In genomic region chr19:51145926-51146493, GRCh38 we compare ENCODE assay signal across 2 cellular contexts.
TF ChIP-seq lines count a peak whose summit lies in the region.

No MANE protein-coding gene starts in this region.

TF ChIP-seq in GM23338, 12 proteins besides CTCF, POLR2A, EP300 and RAD21:
- TF ChIP-seq STAT1 (IDR thresholded peaks at IDR 0.05; ENCODE audit: unreplicated experiment), result no peak
TF ChIP-seq in GM23338: peak in this region for 0.

TF ChIP-seq in WTC11, 78 proteins besides CTCF, POLR2A, EP300 and RAD21:
- TF ChIP-seq SMAD4 (CRISPR knock-in tag; IDR thresholded peaks at IDR 0.05), result no peak
- no peak for TF ChIP-seq ZNF138 (CRISPR knock-in tag; conservative IDR thresholded peaks at IDR 0.05)
- TF ChIP-seq ETV6 (CRISPR knock-in tag; IDR thresholded peaks at IDR 0.05), result no peak
- no peak for TF ChIP-seq ARID4B (CRISPR knock-in tag; IDR thresholded peaks at IDR 0.05; ENCODE audit: borderline replicate concordance)
- no peak for TF ChIP-seq PRDM15 (CRISPR knock-in tag; IDR thresholded peaks at IDR 0.05)
- no peak for TF ChIP-seq ZNF396 (CRISPR knock-in tag; IDR thresholded peaks at IDR 0.05; ENCODE audit: borderline replicate concordance)
- no peak for TF ChIP-seq ZNF532 (CRISPR knock-in tag; IDR thresholded peaks at IDR 0.05; ENCODE audit: borderline replicate concordance)
